8 cellular contexts compared by ENCODE assay signal in genomic region chr9:94165592-94166236, GRCh38.
A peak's percentile ranks its signal among the peaks of the same experiment; 100 is the strongest.
DNase-seq lines count a peak whose midpoint lies in the region; ATAC-seq lines count a peak whose summit lies in the region.

No MANE protein-coding gene starts in this region.

- H3K27ac ChIP-seq in cingulate gyrus (ENCODE audit: low read depth, low read length) = peak overlapping the region; percentile 93

- DNase-seq in AG20443 (ENCODE audit: low spot score) (peak; percentile 99), GM19240 (ENCODE audit: insufficient read length, low spot score) (peak; percentile 92), NCI-H524 (lab: John Stamatoyannopoulos, UW) (peak; percentile 99), kidney tubule cell (ENCODE audit: low spot score) (peak; percentile 99)
- DNase-seq in activated CD4-positive, alpha-beta T cell treated with anti-CD3 and anti-CD28 coated beads for 4 hours = peak; percentile 95 to 97
- peak; percentile 85 to 91 for DNase-seq in stimulated activated CD4-positive, alpha-beta T cell treated with anti-CD3 and anti-CD28 coated beads, Interleukin-1b, Interleukin-23, amount 100 ng/mL, for 1 hour (ENCODE audit: low read depth in 2 of 2)

- ATAC-seq in HG03457 (IDR thresholded peaks at IDR 0.05; ENCODE audit: unreplicated experiment) = peak; percentile 91

Comparison
In these comparisons a context has a peak if more than half of its experiments do, and no peak if none do; other contexts are left out.
1. Peak in every context shown above with its lines: DNase-seq, ATAC-seq and H3K27ac ChIP-seq.